7 cellular contexts compared by ENCODE assay signal in the genomic region with DNA sequence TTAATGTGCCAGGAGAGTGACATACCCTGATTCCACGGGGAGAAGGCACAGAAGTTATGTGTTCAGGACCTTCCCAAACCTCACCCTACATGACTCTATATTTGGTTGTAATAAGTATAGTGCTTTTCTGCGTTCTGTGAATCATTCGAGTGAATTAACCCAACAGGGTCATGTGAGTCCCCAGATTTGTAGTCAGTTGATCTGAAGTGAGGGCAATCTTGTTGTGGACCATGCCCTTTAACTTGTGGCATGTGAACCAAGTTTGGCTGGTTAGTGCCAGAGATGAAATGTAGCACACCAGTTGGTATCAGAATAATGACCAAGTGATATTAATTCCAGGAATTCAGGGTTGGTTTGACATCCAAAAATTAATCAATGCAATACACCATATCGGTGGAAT.
"Had no signal": no experiment of that assay in that cellular context is flagged by ENCODE, and none has a peak within 500 bp of the region (broad histone marks: within the 10 kb centered on the region; RNA-seq: fewer than 3 reads in every experiment).

No MANE protein-coding gene starts in this region.

- DNase-seq: H9, HCEC 1CT, IMR-90 had no signal

- H3K4me3 Mint-ChIP-seq: GM23338, H9 had no signal

- ATAC-seq: GM23338 had no signal

- FAIRE-seq: H1, H54, HTR-8/SVneo had no signal

- H3K9me3 Mint-ChIP-seq: H9 had no signal

- H3K27ac Mint-ChIP-seq: GM23338, H9 had no signal

- H3K4me3 ChIP-seq: GM23338 had no signal
